In genomic region chr1:112395832-112396667, GRCh38 we compare ENCODE assay signal across 8 cellular contexts.
DNase-seq lines count a peak whose midpoint lies in the region; ATAC-seq lines count a peak whose summit lies in the region.

A gene with protein sequence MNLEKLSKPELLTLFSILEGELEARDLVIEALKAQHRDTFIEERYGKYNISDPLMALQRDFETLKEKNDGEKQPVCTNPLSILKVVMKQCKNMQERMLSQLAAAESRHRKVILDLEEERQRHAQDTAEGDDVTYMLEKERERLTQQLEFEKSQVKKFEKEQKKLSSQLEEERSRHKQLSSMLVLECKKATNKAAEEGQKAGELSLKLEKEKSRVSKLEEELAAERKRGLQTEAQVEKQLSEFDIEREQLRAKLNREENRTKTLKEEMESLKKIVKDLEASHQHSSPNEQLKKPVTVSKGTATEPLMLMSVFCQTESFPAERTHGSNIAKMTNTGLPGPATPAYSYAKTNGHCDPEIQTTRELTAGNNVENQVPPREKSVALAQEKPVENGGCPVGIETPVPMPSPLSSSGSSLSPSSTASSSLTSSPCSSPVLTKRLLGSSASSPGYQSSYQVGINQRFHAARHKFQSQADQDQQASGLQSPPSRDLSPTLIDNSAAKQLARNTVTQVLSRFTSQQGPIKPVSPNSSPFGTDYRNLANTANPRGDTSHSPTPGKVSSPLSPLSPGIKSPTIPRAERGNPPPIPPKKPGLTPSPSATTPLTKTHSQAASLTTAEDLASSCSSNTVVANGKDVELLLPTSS (plus strand): TSS chr1:112396214. CDS start chr1:112416166, 19,952 bp downstream.

- H3K27ac Mint-ChIP-seq in effector memory CD8-positive, alpha-beta T cell, result peak within 1 kb of the TSS; percentile 62 to 79
- peak within 1 kb of the TSS; percentile 77 for H3K27ac Mint-ChIP-seq in memory B cell

- ATAC-seq in GM19452 (IDR thresholded peaks at IDR 0.05; ENCODE audit: unreplicated experiment), result peak; percentile 79
- peak; percentile 55 for ATAC-seq in HG03575 (IDR thresholded peaks at IDR 0.05; ENCODE audit: extremely low read depth, insufficient number of reproducible peaks, low FRiP score, unreplicated experiment)
- peak; percentile 97 for ATAC-seq in effector memory CD8-positive, alpha-beta T cell (replicated peaks)
- peak; percentile 92 for ATAC-seq in memory B cell (ENCODE audit: low read depth)

- peaks cover 12 to 34% of the 10 kb centered on the region in 2 donors for H3K27me3 Mint-ChIP-seq in effector memory CD8-positive, alpha-beta T cell
- H3K27me3 Mint-ChIP-seq in memory B cell, result no peaks in the 10 kb centered on the region

- DNase-seq in CD1c-positive myeloid dendritic cell (ENCODE audit: extremely low spot score), result peak; percentile 93
- DNase-seq in NCI-H82 treated with DMSO at 0.1 percent for 48 hours (lab: John Stamatoyannopoulos, UW; ENCODE audit: unreplicated experiment), result peak; percentile 92
- DNase-seq in activated CD8-positive, alpha-beta memory T cell treated with anti-CD3 and anti-CD28 coated beads for 4 hours (ENCODE audit: low read depth in 2 of 2), result peak; percentile 50 to 53
- peak; percentile 56 to 62 (median 57) for DNase-seq in effector memory CD8-positive, alpha-beta T cell
- peak; percentile 57 to 69 for DNase-seq in memory B cell (ENCODE audit: low spot score in 2 of 2)
- peak; percentile 64 for DNase-seq in stimulated activated CD8-positive, alpha-beta memory T cell treated with anti-CD3 and anti-CD28 coated beads, Interleukin-12 subunit alpha, Interleukin-12 subunit beta, amount 100 ng/mL, for 1 hour (ENCODE audit: low read depth)

- no peaks in the 10 kb centered on the region for H3K36me3 Mint-ChIP-seq in effector memory CD8-positive, alpha-beta T cell (ENCODE audit: insufficient read depth)
- H3K36me3 Mint-ChIP-seq in memory B cell, result no peaks in the 10 kb centered on the region

- peaks cover 14 to 21% of the 10 kb centered on the region in 2 donors for H3K4me1 Mint-ChIP-seq in effector memory CD8-positive, alpha-beta T cell (ENCODE audit: low read depth in 2 of 2)
- H3K4me1 Mint-ChIP-seq in memory B cell, result peaks cover 22% of the 10 kb centered on the region

- no peaks in the 10 kb centered on the region for H3K9me3 Mint-ChIP-seq in effector memory CD8-positive, alpha-beta T cell
- H3K9me3 Mint-ChIP-seq in memory B cell, result no peaks in the 10 kb centered on the region

- peak within 1 kb of the TSS; percentile 83 to 86 for H3K4me3 Mint-ChIP-seq in effector memory CD8-positive, alpha-beta T cell
- peak within 1 kb of the TSS; percentile 94 for H3K4me3 Mint-ChIP-seq in memory B cell

Comparison
In these comparisons a context has a peak if more than half of its experiments do, and no peak if none do; other contexts are left out.
1. Peak in every context shown above with its lines: DNase-seq and ATAC-seq.